In the genomic region with DNA sequence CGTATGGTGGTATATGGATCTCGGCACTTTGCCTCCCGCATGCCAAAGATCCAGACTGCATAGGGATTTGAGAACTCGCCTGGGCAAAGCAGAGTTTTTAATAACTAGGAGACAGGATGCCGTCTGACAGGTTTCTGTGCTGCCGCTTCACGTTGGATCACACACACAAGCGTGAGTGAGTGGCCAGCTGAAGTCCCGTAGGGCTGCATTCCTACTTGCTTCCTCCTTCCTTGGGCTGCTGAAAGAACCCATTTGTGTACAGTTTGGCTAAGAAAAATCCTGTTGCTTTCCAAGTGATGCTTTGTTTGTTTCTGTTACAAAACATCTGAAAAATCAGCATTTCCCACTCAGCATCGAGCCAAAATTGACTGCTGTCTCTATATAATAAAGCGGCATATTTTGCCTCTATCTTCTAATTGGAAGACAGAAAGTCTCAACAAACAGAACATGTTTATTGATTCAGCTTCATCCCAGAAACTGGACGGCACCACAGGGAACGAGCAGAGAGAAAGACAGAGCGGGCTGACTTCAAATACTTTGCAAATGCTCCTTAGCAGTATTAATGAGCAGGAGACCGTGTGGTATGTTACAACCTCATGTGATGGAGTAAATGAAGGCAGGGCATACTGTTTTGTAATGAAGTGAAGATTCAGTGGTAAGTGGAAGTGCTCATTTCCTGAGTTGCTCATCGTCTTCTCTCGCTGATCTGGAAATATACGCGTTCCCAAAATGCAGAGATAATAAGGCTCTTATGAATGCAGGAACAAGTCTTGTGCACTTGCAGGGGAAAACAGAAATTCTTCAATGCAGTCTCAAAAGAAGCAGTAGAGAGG, we compare ENCODE assay signal across 15 cellular contexts.
DNase-seq lines count a peak whose midpoint lies in the region; ATAC-seq and TF ChIP-seq lines count a peak whose summit lies in the region.
"Had no signal": no experiment of that assay in that cellular context is flagged by ENCODE, and none has a peak within 500 bp of the region (broad histone marks: within the 10 kb centered on the region; RNA-seq: fewer than 3 reads in every experiment).

No MANE protein-coding gene starts in this region.

- no peaks in the 10 kb centered on the region for H3K79me1 ChIP-seq in mesenchymal stem cell (replicated peaks; ENCODE audit: low read length, poor library complexity, severe bottlenecking)

- H4K8ac ChIP-seq in mesenchymal stem cell (ENCODE audit: low read length): no peak overlapping the region

- H3K27ac Mint-ChIP-seq in immature natural killer cell: no peak overlapping the region
- H3K27ac Mint-ChIP-seq: stimulated activated naive CD8-positive, alpha-beta T cell treated with anti-CD3 and anti-CD28 coated beads, Interleukin-15, Interleukin-2, amounts not matched to agents 100 ng/mL and 50 ng/mL, for 24 hours had no signal

- no peak overlapping the region for H3K4me3 ChIP-seq in PC-9
- peak overlapping the region in 1 of 2 experiments; percentile 63 for H3K4me3 ChIP-seq in mesenchymal stem cell (ENCODE audit: insufficient read depth in 1 of 2, low read depth in 1 of 2, low read length in 2 of 2)
- H3K4me3 ChIP-seq in tibial artery: no peak overlapping the region
- H3K4me3 ChIP-seq: cardiac muscle cell had no signal

- CTCF ChIA-PET in PC-9 (lab: Charles Lee): no interaction called here

- H3K27me3 ChIP-seq in PC-9 (ENCODE audit: insufficient read depth, low read depth) (0 out of 2 replicates have a peak, but pooled peaks cover 4% of the 10 kb centered on the region), mesenchymal stem cell (ENCODE audit: control insufficient read depth in 1 of 2, insufficient read depth in 1 of 2, low read length in 2 of 2) (no peaks in the 10 kb centered on the region), tibial artery (no peaks in the 10 kb centered on the region)
- H3K27me3 ChIP-seq: cardiac muscle cell had no signal

- H3K9ac ChIP-seq in mesenchymal stem cell (ENCODE audit: low read length): peak overlapping the region; percentile 79

- peaks cover 3 to 22% (median 15%) of the 10 kb centered on the region in 6 donors for H3K9me3 Mint-ChIP-seq in immature natural killer cell

- no peak overlapping the region for H2BK5ac ChIP-seq in mesenchymal stem cell (ENCODE audit: low read depth, low read length, poor library complexity, severe bottlenecking)

- no peak overlapping the region for H2AK5ac ChIP-seq in mesenchymal stem cell (ENCODE audit: low read length, severe bottlenecking)

- H4K91ac ChIP-seq in mesenchymal stem cell (ENCODE audit: low read length): no peak overlapping the region

- no TSS peak for BruUV-seq in PC-9 (replicated peaks; lab: Mats Ljungman, UMichigan)

- intact Hi-C loops in PC-9 (cut with micrococcal nuclease; ENCODE audit: unreplicated experiment): no loop called here
- intact Hi-C loops in tibial artery (cut with DNase I; ENCODE audit: low total_unique reads): no loop called here

- H3K14ac ChIP-seq in mesenchymal stem cell (ENCODE audit: low read length in 2 of 2): no peak overlapping the region

- POLR2A ChIA-PET in PC-9 (lab: Charles Lee; ENCODE audit: unreplicated experiment): no interaction called here

- H3K18ac ChIP-seq in mesenchymal stem cell (ENCODE audit: low read depth in 1 of 2, low read length in 2 of 2): no peak overlapping the region

- no peak overlapping the region for H2BK12ac ChIP-seq in mesenchymal stem cell (ENCODE audit: low read length in 2 of 2)

- no peaks in the 10 kb centered on the region for H3F3A ChIP-seq in PC-9 (ENCODE audit: insufficient read depth, low read depth)

- no peak for TF ChIP-seq CTCF in PC-9 (conservative IDR thresholded peaks at IDR 0.05)
- no peak for TF ChIP-seq CTCF in tibial artery (IDR thresholded peaks at IDR 0.05)

- H3K9me3 ChIP-seq in PC-9 (ENCODE audit: insufficient read depth, low read depth) (no peaks in the 10 kb centered on the region), mesenchymal stem cell (ENCODE audit: control insufficient read depth, low read length) (peaks cover 12% of the 10 kb centered on the region), tibial artery (peaks cover 0 to 6% (median 0%) of the 10 kb centered on the region in 3 donors)
- H3K9me3 ChIP-seq: Caco-2 had no signal

- peaks cover 0 to 4% (median 4%) of the 10 kb centered on the region in 3 donors for H3K36me3 Mint-ChIP-seq in immature natural killer cell

- no peak overlapping the region for H2BK120ac ChIP-seq in mesenchymal stem cell (ENCODE audit: low read depth, low read length)

- H2AFZ ChIP-seq in PC-9: no peak overlapping the region
- no peak overlapping the region for H2AFZ ChIP-seq in mesenchymal stem cell (ENCODE audit: low read depth, low read length)

- H3K27me3 Mint-ChIP-seq in immature natural killer cell (ENCODE audit: low read depth in 3 of 3): peaks cover 2 to 5% (median 2%) of the 10 kb centered on the region in 3 donors
- H3K27me3 Mint-ChIP-seq: stimulated activated naive CD8-positive, alpha-beta T cell treated with anti-CD3 and anti-CD28 coated beads, Interleukin-15, Interleukin-2, amounts not matched to agents 100 ng/mL and 50 ng/mL, for 24 hours had no signal

- WGBS in mesenchymal stem cell: 73% methylated on average over 19 of the region's 19 CpGs

- no peaks in the 10 kb centered on the region for H3K79me2 ChIP-seq in PC-9 (ENCODE audit: low read depth)

- H3K4me1 Mint-ChIP-seq in immature natural killer cell: no peaks in the 10 kb centered on the region

- H3K23ac ChIP-seq in mesenchymal stem cell (ENCODE audit: low read length in 2 of 2): no peak overlapping the region

- H3K4me1 ChIP-seq in PC-9 (replicated peaks; ENCODE audit: insufficient read depth): peaks cover 9% of the 10 kb centered on the region; the same call in 1 of the 2 replicates
- no peaks in the 10 kb centered on the region for H3K4me1 ChIP-seq in mesenchymal stem cell (ENCODE audit: control insufficient read depth, insufficient read depth, low read depth, low read length)
- peaks cover 0 to 24% (median 16%) of the 10 kb centered on the region in 4 donors for H3K4me1 ChIP-seq in tibial artery
- H3K4me1 ChIP-seq: Caco-2 had no signal

- H3K36me3 ChIP-seq in PC-9 (ENCODE audit: low read depth) (no peaks in the 10 kb centered on the region), mesenchymal stem cell (ENCODE audit: control insufficient read depth in 1 of 2, insufficient read depth in 2 of 2, low read depth in 1 of 2, low read length in 2 of 2) (no peaks in the 10 kb centered on the region), tibial artery (no peaks in the 10 kb centered on the region)
- H3K36me3 ChIP-seq: cardiac muscle cell had no signal

- ATAC-seq in HG02623 (IDR thresholded peaks at IDR 0.05; ENCODE audit: unreplicated experiment) (no peak), HG02885 (IDR thresholded peaks at IDR 0.05; ENCODE audit: poor library complexity, unreplicated experiment) (no peak), GM21723 (IDR thresholded peaks at IDR 0.05; ENCODE audit: unreplicated experiment) (no peak)

- H4K20me1 ChIP-seq in PC-9 (ENCODE audit: insufficient read depth): no peaks in the 10 kb centered on the region

- H3K27ac ChIP-seq in PC-9: no peak overlapping the region
- no peak overlapping the region for H3K27ac ChIP-seq in mesenchymal stem cell (ENCODE audit: low read length, poor library complexity, severe bottlenecking)
- H3K27ac ChIP-seq in tibial artery: peak overlapping the region; percentile 54 to 62
- H3K27ac ChIP-seq: cardiac muscle cell had no signal

- no peak overlapping the region for H3K4ac ChIP-seq in mesenchymal stem cell (ENCODE audit: low read depth in 1 of 2, low read length in 2 of 2)

- H3K9me2 ChIP-seq in PC-9 (ENCODE audit: insufficient read depth): no peaks in the 10 kb centered on the region

- H2BK15ac ChIP-seq in mesenchymal stem cell (ENCODE audit: low read depth, poor library complexity, severe bottlenecking): peak overlapping the region; percentile 18

- H3K4me2 ChIP-seq in PC-9 (peak overlapping the region; percentile 29; the same call in 1 of the 2 replicates), mesenchymal stem cell (ENCODE audit: low read length, poor library complexity, severe bottlenecking) (no peak overlapping the region)

- no peak overlapping the region for H3K4me3 Mint-ChIP-seq in immature natural killer cell
- H3K4me3 Mint-ChIP-seq: stimulated activated naive CD8-positive, alpha-beta T cell treated with anti-CD3 and anti-CD28 coated beads, Interleukin-15, Interleukin-2, amounts not matched to agents 100 ng/mL and 50 ng/mL, for 24 hours had no signal

- DNase-seq in PC-9 (peak; percentile 46 to 54), fibroblast of gingiva (ENCODE audit: low read depth) (peak; percentile 52), mesenchymal stem cell (no peak), tibial artery (peak in 1 of 2 donors; percentile 44), immature natural killer cell (no peak)
- DNase-seq: Caco-2; erythroblast; NCI-H1105 treated with DMSO at 0.1 percent for 48 hours; occipital lobe; stimulated activated CD4-positive, alpha-beta T cell treated with anti-CD3 and anti-CD28 coated beads, Interleukin-2, amount 100 ng/mL, for 48 hours had no signal

Comparison
In these comparisons a context has a peak if more than half of its experiments do, and no peak if none do; other contexts are left out.
1. DNase-seq: peak in PC-9 (2 of 2) and fibroblast of gingiva (single experiment); none in mesenchymal stem cell (single experiment) and immature natural killer cell (0 of 3).
2. H3K27ac ChIP-seq: peak in tibial artery (2 of 2); none in PC-9 (single experiment) and mesenchymal stem cell (single experiment).